In the genomic region with DNA sequence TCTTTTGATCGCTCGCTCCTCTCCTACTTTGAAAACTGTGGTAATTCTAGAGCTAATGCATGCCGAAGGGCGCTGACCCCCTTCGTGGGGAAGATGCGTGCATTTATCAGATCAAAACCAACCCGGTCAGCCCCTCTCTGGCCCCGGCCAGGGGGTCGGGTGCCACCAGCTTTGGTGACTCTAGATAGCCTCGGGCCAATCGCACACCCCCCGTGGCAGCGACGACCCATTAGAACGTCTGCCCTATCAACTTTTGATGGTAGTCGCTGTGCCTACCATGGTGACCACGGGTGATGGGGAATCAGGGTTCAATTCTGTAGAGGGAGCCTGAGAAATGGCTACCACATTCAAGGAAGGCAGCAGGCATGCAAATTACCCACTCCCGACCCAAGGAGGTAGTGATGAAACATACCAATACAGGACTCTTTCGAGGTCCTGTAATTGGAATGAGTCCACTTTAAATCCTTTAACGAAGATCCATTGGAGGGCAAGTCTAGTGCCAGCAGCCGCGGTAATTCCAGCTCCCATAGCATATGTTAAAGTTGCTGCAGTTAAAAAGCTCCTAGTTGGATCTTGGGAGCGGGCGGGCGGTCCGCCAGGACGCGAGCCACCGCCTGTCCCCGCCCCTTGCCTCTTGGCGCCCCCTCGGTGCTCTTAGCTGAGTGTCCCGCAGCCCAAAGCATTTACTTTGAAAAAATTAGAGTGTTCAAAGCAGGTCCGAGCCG, we compare ENCODE assay signal across 16 cellular contexts.
DNase-seq lines count a peak whose midpoint lies in the region; ATAC-seq and TF ChIP-seq lines count a peak whose summit lies in the region.
"Had no signal": no experiment of that assay in that cellular context is flagged by ENCODE, and none has a peak within 500 bp of the region (broad histone marks: within the 10 kb centered on the region; RNA-seq: fewer than 3 reads in every experiment).

No MANE protein-coding gene starts in this region.

- no peak for TF ChIP-seq CTCF in GM10266 (IDR thresholded peaks at IDR 0.05; ENCODE audit: control insufficient read depth, insufficient read depth, low read depth, missing control alignments)
- no peak for TF ChIP-seq CTCF in RWPE2 (IDR thresholded peaks at IDR 0.05; ENCODE audit: poor library complexity, severe bottlenecking)
- TF ChIP-seq CTCF in spleen (IDR thresholded peaks at IDR 0.05 in 8 of 11, conservative IDR thresholded peaks at IDR 0.05 in 3 of 11) = no peak
- TF ChIP-seq CTCF in prostate gland (IDR thresholded peaks at IDR 0.05) = no peak

- DNase-seq in GM10266 (ENCODE audit: extremely low spot score) = peak; percentile 53
- peak; percentile 61 for DNase-seq in RWPE2 (ENCODE audit: low spot score)
- DNase-seq in spleen = peak; percentile 72
- no peak for DNase-seq in NCI-H82 (lab: John Stamatoyannopoulos, UW)
- no peak for DNase-seq in prostate gland (ENCODE audit: low spot score)
- no peak for DNase-seq in NCI-H2081 (lab: John Stamatoyannopoulos, UW)
- DNase-seq: ACHN; CD4-positive, alpha-beta T cell; MM.1S; NCI-H1092 treated with DMSO at 0.1 percent for 48 hours; NCI-H2227 treated with DMSO at 0.1 percent for 48 hours; NCI-H524 treated with DMSO at 0.1 percent for 48 hours; NK-92 treated with Interleukin-12 subunit alpha and Interleukin-12 subunit beta, amount 100 ng/mL, for 24 hours; SIG-M5 had no signal

- 88 to 92% (median 90%) methylated on average over 35 of the region's 35 CpGs for WGBS in spleen, 5 donors
- 94% methylated on average over 35 of the region's 35 CpGs for WGBS in prostate gland

- no peak overlapping the region for H3K4me3 ChIP-seq in RWPE2 (ENCODE audit: severe bottlenecking)
- H3K4me3 ChIP-seq in iPS-20b (ENCODE audit: low read length) = peak overlapping the region; percentile 23; the same call in 1 of the 2 replicates
- no peak overlapping the region for H3K4me3 ChIP-seq in spleen
- H3K4me3 ChIP-seq in prostate gland = no peak overlapping the region

- H3K9ac ChIP-seq in iPS-20b (ENCODE audit: low read depth, low read length) = no peak overlapping the region

- ATAC-seq in RWPE2 (ENCODE audit: low read depth) = no peak
- no peak for ATAC-seq in HG02885 (IDR thresholded peaks at IDR 0.05; ENCODE audit: poor library complexity, unreplicated experiment)

- H3K4me1 ChIP-seq in RWPE2 (ENCODE audit: insufficient read depth, poor library complexity, severe bottlenecking) (no peaks in the 10 kb centered on the region), iPS-20b (ENCODE audit: insufficient read depth, low read length) (no peaks in the 10 kb centered on the region), spleen (no peaks in the 10 kb centered on the region), prostate gland (replicated peaks) (no peaks in the 10 kb centered on the region)

- H3K27ac ChIP-seq in RWPE2 (ENCODE audit: poor library complexity, severe bottlenecking) (no peak overlapping the region), iPS-20b (ENCODE audit: low read length) (no peak overlapping the region), spleen (no peak overlapping the region), prostate gland (no peak overlapping the region)

- no peaks in the 10 kb centered on the region for H3K36me3 ChIP-seq in RWPE2 (ENCODE audit: low read depth)
- no peaks in the 10 kb centered on the region for H3K36me3 ChIP-seq in iPS-20b (ENCODE audit: insufficient read depth, low read depth, low read length)
- no peaks in the 10 kb centered on the region for H3K36me3 ChIP-seq in spleen
- H3K36me3 ChIP-seq in prostate gland = no peaks in the 10 kb centered on the region

- H3K27me3 ChIP-seq in RWPE2 (ENCODE audit: insufficient read depth, poor library complexity, severe bottlenecking) = no peaks in the 10 kb centered on the region
- H3K27me3 ChIP-seq in iPS-20b (ENCODE audit: insufficient read depth, low read length) = no peaks in the 10 kb centered on the region
- no peaks in the 10 kb centered on the region for H3K27me3 ChIP-seq in spleen (replicated peaks in 1 of 7)
- no peaks in the 10 kb centered on the region for H3K27me3 ChIP-seq in prostate gland (replicated peaks; ENCODE audit: insufficient read depth)

- H3K9me3 ChIP-seq in RWPE2 (ENCODE audit: severe bottlenecking) = peaks cover 20% of the 10 kb centered on the region
- H3K9me3 ChIP-seq in iPS-20b (ENCODE audit: insufficient read depth, low read depth, low read length) = peaks cover 60% of the 10 kb centered on the region
- H3K9me3 ChIP-seq in spleen = peaks cover 11 to 63% (median 60%) of the 10 kb centered on the region in 8 donors
- H3K9me3 ChIP-seq in prostate gland = no peaks in the 10 kb centered on the region

- intact Hi-C loops in spleen (cut with DNase I; ENCODE audit: low total_unique reads) (no loop called here), prostate gland (cut with DNase I) (no loop called here)

- no peak for TF ChIP-seq POLR2A in spleen (IDR thresholded peaks at IDR 0.05)
- TF ChIP-seq POLR2A in prostate gland (IDR thresholded peaks at IDR 0.05) = no peak

Comparison
In these comparisons a context has a peak if more than half of its experiments do, and no peak if none do; other contexts are left out.
1. DNase-seq: peak in GM10266 (single experiment), RWPE2 (single experiment) and spleen (single experiment); none in NCI-H82 (single experiment), prostate gland (single experiment) and NCI-H2081 (0 of 2).